In the genomic region with DNA sequence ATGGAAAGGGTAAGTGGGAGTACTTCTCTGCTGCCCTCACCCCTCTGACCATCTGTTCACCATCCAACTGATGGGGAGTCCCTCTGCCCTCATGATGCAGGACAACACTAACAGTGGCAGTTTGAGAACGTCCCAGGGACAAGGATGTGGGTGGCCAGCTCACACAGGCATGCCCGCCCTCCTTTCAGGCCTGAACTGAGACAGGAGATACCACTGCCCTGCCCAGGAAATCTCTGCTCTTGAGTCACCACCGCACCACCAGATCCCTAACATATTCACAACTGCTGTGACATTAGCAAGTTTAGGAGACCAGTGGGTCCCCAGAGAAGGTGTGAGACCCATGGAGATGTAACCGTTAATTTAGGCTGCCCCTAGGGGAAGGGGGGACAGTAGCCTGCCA, we compare ENCODE assay signal across 28 cellular contexts.
DNase-seq lines count a peak whose midpoint lies in the region; ATAC-seq and TF ChIP-seq lines count a peak whose summit lies in the region.
"Had no signal": no experiment of that assay in that cellular context is flagged by ENCODE, and none has a peak within 500 bp of the region (broad histone marks: within the 10 kb centered on the region; RNA-seq: fewer than 3 reads in every experiment).

No MANE protein-coding gene starts in this region.

- in situ Hi-C loops in mammary epithelial cell (cut with MboI; ENCODE audit: low sequenced_read_pairs in 2 of 2), result no loop called here

- DNase-seq in mammary epithelial cell (peak; percentile 55), MCF 10A (ENCODE audit: unreplicated experiment) (no peak), WTC11 (ENCODE audit: low spot score) (no peak), glutamatergic neuron (no peak), mucosa of descending colon (no peak), NCI-H2081 treated with DMSO at 0.1 percent for 48 hours (lab: John Stamatoyannopoulos, UW) (no peak), HuH-7.5 (ENCODE audit: low spot score) (no peak), LoVo (ENCODE audit: low spot score) (no peak)
- DNase-seq: activated CD4-positive, alpha-beta T cell treated with anti-CD3 and anti-CD28 coated beads for 48 hours; activated CD8-positive, alpha-beta memory T cell treated with anti-CD3 and anti-CD28 coated beads, Interleukin-2, amount 50 U/mL, for 4 hours; activated gamma-delta T cell treated with Interleukin-2 at 50 U/mL for 16 hours; adrenal gland; Caco-2; left ventricle myocardium superior; NCI-H1048; NCI-H2029 treated with DMSO at 0.1 percent for 48 hours; NCI-H446; sigmoid colon; stimulated activated CD8-positive, alpha-beta memory T cell treated with anti-CD3 and anti-CD28 coated beads, Interleukin-4, amount 100 ng/mL, for 48 hours had no signal

- H3K4me3 ChIP-seq in mammary epithelial cell (replicated peaks in 1 of 3; ENCODE audit: insufficient read depth in 1 of 3, low read depth in 2 of 3, low read length in 3 of 3) (no peak overlapping the region), mucosa of descending colon (no peak overlapping the region)
- H3K4me3 ChIP-seq: adrenal gland, BLaER1, cardiac muscle cell, neural progenitor cell, sigmoid colon, SJSA1 had no signal

- no peak overlapping the region for H2AFZ ChIP-seq in mammary epithelial cell (ENCODE audit: low read depth, low read length)
- H2AFZ ChIP-seq: neural progenitor cell had no signal

- H3K79me2 ChIP-seq in mammary epithelial cell (ENCODE audit: insufficient read depth, low read length), result peaks cover 30% of the 10 kb centered on the region

- ATAC-seq in WTC11 (no peak), mucosa of descending colon (no peak)
- ATAC-seq: left ventricle myocardium superior, Panc1 had no signal

- H3K9me3 Mint-ChIP-seq in MCF 10A (ENCODE audit: unreplicated experiment) (peaks cover 10% of the 10 kb centered on the region), WTC11 (no peaks in the 10 kb centered on the region; the same call in 1 of the 2 replicates), glutamatergic neuron (ENCODE audit: unreplicated experiment) (peaks cover 2% of the 10 kb centered on the region)

- no peak for TF ChIP-seq CTCF in mammary epithelial cell (conservative IDR thresholded peaks at IDR 0.05 in 1 of 2, IDR thresholded peaks at IDR 0.05 in 1 of 2; ENCODE audit: extremely low read depth in 1 of 2, insufficient read depth in 1 of 2, low read depth in 1 of 2, low read length in 2 of 2)
- no peak for TF ChIP-seq CTCF in MCF 10A (IDR thresholded peaks at IDR 0.05; ENCODE audit: unreplicated experiment)
- TF ChIP-seq CTCF in WTC11 (IDR thresholded peaks at IDR 0.05), result no peak
- no peak for TF ChIP-seq CTCF in glutamatergic neuron (IDR thresholded peaks at IDR 0.05; ENCODE audit: partially characterized antibody, unreplicated experiment)
- TF ChIP-seq CTCF in mucosa of descending colon (IDR thresholded peaks at IDR 0.05), result no peak

- H3K4me3 Mint-ChIP-seq in MCF 10A (ENCODE audit: unreplicated experiment), result no peak overlapping the region
- no peak overlapping the region for H3K4me3 Mint-ChIP-seq in WTC11
- H3K4me3 Mint-ChIP-seq in glutamatergic neuron (ENCODE audit: unreplicated experiment), result no peak overlapping the region
- H3K4me3 Mint-ChIP-seq: dendritic cell treated with granulocyte-macrophage colony-stimulating factor and Interleukin-4, amounts not matched to agents 40 ng/mL and 50 ng/mL, for 4 days; neural progenitor cell; T-helper 1 cell treated with Interleukin-12 subunit alpha and Interleukin-12 subunit beta and Interleukin-4 antibody, amounts not matched to agents 30 μg/mL and 1 μg/mL, for 36 hours; type B pancreatic cell had no signal

- H3K4me1 Mint-ChIP-seq in MCF 10A (ENCODE audit: insufficient read depth, unreplicated experiment), result peaks cover 5% of the 10 kb centered on the region
- H3K4me1 Mint-ChIP-seq in WTC11, result no peaks in the 10 kb centered on the region
- H3K4me1 Mint-ChIP-seq in glutamatergic neuron (ENCODE audit: low read depth, unreplicated experiment), result no peaks in the 10 kb centered on the region
- H3K4me1 Mint-ChIP-seq: neural progenitor cell had no signal

- POLR2A ChIA-PET in MCF 10A (lab: Yijun Ruan, JAX) (no interaction called here), WTC11 (lab: Charles Lee) (no interaction called here)

- no peaks in the 10 kb centered on the region for H4K20me1 ChIP-seq in mammary epithelial cell (ENCODE audit: insufficient read depth, low read length)

- no TSS peak for BruUV-seq in mammary epithelial cell (replicated peaks; lab: Mats Ljungman, UMichigan)
- no TSS peak for BruUV-seq in MCF 10A (replicated peaks; lab: Mats Ljungman, UMichigan)

- intact Hi-C loops in mammary epithelial cell (cut with micrococcal nuclease) (no loop called here), MCF 10A (cut with micrococcal nuclease) (no loop called here), mucosa of descending colon (cut with DNase I, micrococcal nuclease) (no loop called here)

- no peak overlapping the region for H3K9ac ChIP-seq in mammary epithelial cell (ENCODE audit: insufficient read depth, low read length)
- H3K9ac ChIP-seq: BLaER1, neural progenitor cell had no signal

- no peak overlapping the region for H3K27ac ChIP-seq in mammary epithelial cell (ENCODE audit: insufficient read depth, low read depth, low read length)
- H3K27ac ChIP-seq: adrenal gland, BLaER1, cardiac muscle cell, neural progenitor cell, sigmoid colon, SJSA1 had no signal

- 100% methylated on average over 1 of the region's 4 CpGs for WGBS in mammary epithelial cell (ENCODE audit: low coverage, missing lambda C conversion rate)

- no peak overlapping the region for H3K4me2 ChIP-seq in mammary epithelial cell (ENCODE audit: insufficient read depth, low read depth, low read length)
- H3K4me2 ChIP-seq: BLaER1, neural progenitor cell had no signal

- H3K27me3 ChIP-seq in mammary epithelial cell (ENCODE audit: insufficient read depth, low read length), result no peaks in the 10 kb centered on the region
- H3K27me3 ChIP-seq: adrenal gland, BLaER1, cardiac muscle cell, neural progenitor cell, sigmoid colon, SJSA1 had no signal

- no peaks in the 10 kb centered on the region for H3K27me3 Mint-ChIP-seq in MCF 10A (ENCODE audit: insufficient read depth, unreplicated experiment)
- H3K27me3 Mint-ChIP-seq in WTC11 (ENCODE audit: low read depth), result no peaks in the 10 kb centered on the region
- peaks cover 3% of the 10 kb centered on the region for H3K27me3 Mint-ChIP-seq in glutamatergic neuron (ENCODE audit: unreplicated experiment)
- H3K27me3 Mint-ChIP-seq: dendritic cell treated with granulocyte-macrophage colony-stimulating factor and Interleukin-4, amounts not matched to agents 40 ng/mL and 50 ng/mL, for 4 days; progenitor cell of endocrine pancreas; type B pancreatic cell had no signal

- CTCF ChIA-PET in mammary epithelial cell (lab: Charles Lee; ENCODE audit: low non-redundant PET) (no interaction called here), MCF 10A (lab: Yijun Ruan, JAX) (no interaction called here), WTC11 (lab: Charles Lee) (no interaction called here)

- H3K36me3 ChIP-seq in mammary epithelial cell (ENCODE audit: insufficient read depth, low read length) (peaks cover 17% of the 10 kb centered on the region), mucosa of descending colon (ENCODE audit: low read depth) (peaks cover 8% of the 10 kb centered on the region)

- peaks cover 5% of the 10 kb centered on the region for H3K9me3 ChIP-seq in mammary epithelial cell (replicated peaks; ENCODE audit: insufficient read depth, low read length)
- peaks cover 4% of the 10 kb centered on the region for H3K9me3 ChIP-seq in mucosa of descending colon
- H3K9me3 ChIP-seq: adrenal gland, Caco-2, sigmoid colon had no signal

- H3K27ac Mint-ChIP-seq in MCF 10A (ENCODE audit: low read depth, unreplicated experiment) (no peak overlapping the region), WTC11 (peak overlapping the region; percentile 35; the same call in 1 of the 2 replicates), glutamatergic neuron (ENCODE audit: unreplicated experiment) (peak overlapping the region; percentile 3)
- H3K27ac Mint-ChIP-seq: dendritic cell treated with granulocyte-macrophage colony-stimulating factor and Interleukin-4, amounts not matched to agents 40 ng/mL and 50 ng/mL, for 4 days; progenitor cell of endocrine pancreas; T-helper 1 cell treated with Interleukin-12 subunit alpha and Interleukin-12 subunit beta and Interleukin-4 antibody, amounts not matched to agents 30 μg/mL and 1 μg/mL, for 36 hours; type B pancreatic cell had no signal

- dilution Hi-C loops in mammary epithelial cell (cut with HindIII; ENCODE audit: low sequenced_read_pairs), result no loop called here

- peaks cover 81% of the 10 kb centered on the region for H3K36me3 Mint-ChIP-seq in MCF 10A (ENCODE audit: insufficient read depth, unreplicated experiment)
- peaks cover 63% of the 10 kb centered on the region for H3K36me3 Mint-ChIP-seq in WTC11
- H3K36me3 Mint-ChIP-seq in glutamatergic neuron (ENCODE audit: unreplicated experiment), result peaks cover 25% of the 10 kb centered on the region

- H3K4me1 ChIP-seq in mammary epithelial cell (ENCODE audit: insufficient read depth, low read length) (peaks cover 7% of the 10 kb centered on the region), mucosa of descending colon (ENCODE audit: low read depth) (no peaks in the 10 kb centered on the region)
- H3K4me1 ChIP-seq: adrenal gland, BLaER1, Caco-2, neural progenitor cell, sigmoid colon, SJSA1 had no signal

TF ChIP-seq in WTC11, 78 proteins besides CTCF, POLR2A, EP300 and RAD21:
- TF ChIP-seq, protein P1, sequence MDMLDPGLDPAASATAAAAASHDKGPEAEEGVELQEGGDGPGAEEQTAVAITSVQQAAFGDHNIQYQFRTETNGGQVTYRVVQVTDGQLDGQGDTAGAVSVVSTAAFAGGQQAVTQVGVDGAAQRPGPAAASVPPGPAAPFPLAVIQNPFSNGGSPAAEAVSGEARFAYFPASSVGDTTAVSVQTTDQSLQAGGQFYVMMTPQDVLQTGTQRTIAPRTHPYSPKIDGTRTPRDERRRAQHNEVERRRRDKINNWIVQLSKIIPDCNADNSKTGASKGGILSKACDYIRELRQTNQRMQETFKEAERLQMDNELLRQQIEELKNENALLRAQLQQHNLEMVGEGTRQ (CRISPR knock-in tag; IDR thresholded peaks at IDR 0.05), result no peak
- TF ChIP-seq ZNF121 (CRISPR knock-in tag; IDR thresholded peaks at IDR 0.05), result no peak
